9 cellular contexts compared by ENCODE assay signal in the genomic region with DNA sequence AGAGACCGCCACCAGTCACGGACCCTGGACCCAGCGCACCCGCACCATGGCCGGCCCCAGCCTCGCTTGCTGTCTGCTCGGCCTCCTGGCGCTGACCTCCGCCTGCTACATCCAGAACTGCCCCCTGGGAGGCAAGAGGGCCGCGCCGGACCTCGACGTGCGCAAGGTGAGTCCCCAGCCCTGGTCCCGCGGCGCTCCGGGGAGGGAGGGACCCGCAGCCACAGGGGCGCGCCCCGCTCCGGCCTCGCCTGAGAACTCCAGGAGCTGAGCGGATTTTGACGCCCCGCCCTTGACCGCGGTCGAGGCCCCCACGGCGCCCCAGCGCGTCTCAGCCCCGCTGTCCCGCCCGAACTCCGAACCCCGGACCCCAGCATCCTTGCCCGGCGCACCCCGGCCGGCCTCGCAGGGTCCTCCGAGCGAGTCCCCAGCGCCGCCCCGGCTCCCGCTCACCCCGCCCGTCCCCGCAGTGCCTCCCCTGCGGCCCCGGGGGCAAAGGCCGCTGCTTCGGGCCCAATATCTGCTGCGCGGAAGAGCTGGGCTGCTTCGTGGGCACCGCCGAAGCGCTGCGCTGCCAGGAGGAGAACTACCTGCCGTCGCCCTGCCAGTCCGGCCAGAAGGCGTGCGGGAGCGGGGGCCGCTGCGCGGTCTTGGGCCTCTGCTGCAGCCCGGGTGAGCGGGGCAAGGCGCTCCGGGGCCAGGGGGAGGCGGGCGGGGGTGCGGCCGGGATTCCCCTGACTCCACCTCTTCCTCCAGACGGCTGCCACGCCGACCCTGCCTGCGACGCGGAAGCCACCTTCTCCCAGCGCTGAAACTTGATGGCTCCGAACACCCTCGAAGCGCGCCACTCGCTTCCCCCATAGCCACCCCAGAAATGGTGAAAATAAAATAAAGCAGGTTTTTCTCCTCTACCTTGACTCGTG. TPM values are rescaled to one million over a fixed set of nuclear protein-coding genes. Genes with fewer than 3 reads are reported as not detected.
DNase-seq lines count a peak whose midpoint lies in the region; ATAC-seq and TF ChIP-seq lines count a peak whose summit lies in the region.
"Had no signal": no experiment of that assay in that cellular context is flagged by ENCODE, and none has a peak within 500 bp of the region (broad histone marks: within the 10 kb centered on the region; RNA-seq: fewer than 3 reads in every experiment).

A gene (plus strand): TSS at position 11 of the 920 bp plus-strand sequence. CDS start 36 bp downstream, at position 47.

- DNase-seq in H7 (peak; percentile 82), heart left ventricle (peak; percentile 40 to 80 (median 56)), mesenteric fat pad (ENCODE audit: low spot score) (no peak), COR-L47 (lab: John Stamatoyannopoulos, UW) (no peak), NCI-H345 treated with DMSO at 0.1 percent for 48 hours (lab: John Stamatoyannopoulos, UW; ENCODE audit: unreplicated experiment) (no peak)
- DNase-seq in activated T-cell treated with anti-CD3 and anti-CD28 coated beads, Interleukin-2, amount 50 U/mL, for 48 hours: peak; percentile 71 to 78

- H3K27me3 ChIP-seq in H7 (ENCODE audit: control insufficient read depth, insufficient read depth, low read length) (peaks cover 28% of the 10 kb centered on the region), heart left ventricle (peaks cover 0 to 25% (median 15%) of the 10 kb centered on the region in 9 donors), skeletal muscle tissue (ENCODE audit: control insufficient read depth in 3 of 3, insufficient read depth in 3 of 3, low read length in 3 of 3) (peaks cover 15 to 22% (median 21%) of the 10 kb centered on the region in 3 donors)

- H3K4me1 ChIP-seq in heart left ventricle: peaks cover 0 to 13% (median 5%) of the 10 kb centered on the region in 12 donors
- H3K4me1 ChIP-seq in skeletal muscle tissue (ENCODE audit: control insufficient read depth in 3 of 3, insufficient read depth in 3 of 3, low read length in 3 of 3): peaks cover 0 to 6% (median 3%) of the 10 kb centered on the region in 3 donors

- 9 to 27% (median 15%) methylated on average over 35 to 95 of the region's 95 CpGs for WGBS in heart left ventricle, 4 donors

- no peak for TF ChIP-seq POLR2A in heart left ventricle (IDR thresholded peaks at IDR 0.05)

- H3K36me3 ChIP-seq in H7 (replicated peaks; ENCODE audit: control insufficient read depth, insufficient read depth, low read length) (no peaks in the 10 kb centered on the region), heart left ventricle (no peaks in the 10 kb centered on the region), skeletal muscle tissue (ENCODE audit: control insufficient read depth in 3 of 3, insufficient read depth in 3 of 3, low read length in 3 of 3) (no peaks in the 10 kb centered on the region)

- peak in 3 of 4 donors; percentile 72 to 90 (median 79) for ATAC-seq in heart left ventricle
- no peak for ATAC-seq in HG03045 (IDR thresholded peaks at IDR 0.05; ENCODE audit: unreplicated experiment)
- ATAC-seq: HCT116 had no signal

- H3K9ac ChIP-seq in skeletal muscle tissue (ENCODE audit: low read depth in 1 of 3, low read length in 3 of 3): peak within 1 kb of the TSS in 1 of 3 donors; percentile 25

- H3K9me3 ChIP-seq in heart left ventricle: no peaks in the 10 kb centered on the region
- H3K9me3 ChIP-seq in skeletal muscle tissue (ENCODE audit: control insufficient read depth in 3 of 3, low read length in 3 of 3): no peaks in the 10 kb centered on the region

- TF ChIP-seq CTCF in heart left ventricle (IDR thresholded peaks at IDR 0.05): no peak

- H3K27ac ChIP-seq in heart left ventricle: peak within 1 kb of the TSS in 1 of 12 donors; percentile 0
- H3K27ac ChIP-seq in skeletal muscle tissue (ENCODE audit: low read depth, low read length): no peak within 1 kb of the TSS

- intact Hi-C loops in heart left ventricle (cut with DNase I): no loop called here

- H3K4me3 ChIP-seq in H7 (ENCODE audit: insufficient read depth, low read depth, low read length) (peak within 1 kb of the TSS; percentile 46), heart left ventricle (peak within 1 kb of the TSS; percentile 15 to 74 (median 56)), skeletal muscle tissue (ENCODE audit: low read length in 3 of 3) (peak within 1 kb of the TSS; percentile 32 to 49 (median 38))

RNA-seq across cellular contexts. Expression of the gene that starts here (rescaled TPM):
- 1.5 TPM in 1 of 2 replicates, not detected in the other for total RNA-seq in H7 (2014; rRNA removed; shearing (Covaris generic))
- total RNA-seq in heart left ventricle: under 1 TPM in 1 of 9 donors, not detected in 8; 0.67 TPM
- not detected for polyA plus RNA-seq in heart left ventricle
- not detected for total RNA-seq in skeletal muscle tissue
- total RNA-seq in mesenteric fat pad: 1.5 TPM

Comparison
In these comparisons a context has a peak if more than half of its experiments do, and no peak if none do; other contexts are left out.
1. Peak in DNase-seq, ATAC-seq and H3K4me3 ChIP-seq in heart left ventricle; RNA of the gene not detected or under 1 TPM.
2. DNase-seq: peak in H7 (single experiment) and activated T-cell treated with anti-CD3 and anti-CD28 coated beads, Interleukin-2, amount 50 U/mL, for 48 hours (2 of 2); none in mesenteric fat pad (single experiment), COR-L47 (single experiment) and NCI-H345 treated with DMSO at 0.1 percent for 48 hours (single experiment).
3. Peak in every context shown above with its lines, with median percentiles within 50 percentile points of each other: H3K4me3 ChIP-seq.